Comparison of ENCODE assay signal across 23 cellular contexts in the genomic region with DNA sequence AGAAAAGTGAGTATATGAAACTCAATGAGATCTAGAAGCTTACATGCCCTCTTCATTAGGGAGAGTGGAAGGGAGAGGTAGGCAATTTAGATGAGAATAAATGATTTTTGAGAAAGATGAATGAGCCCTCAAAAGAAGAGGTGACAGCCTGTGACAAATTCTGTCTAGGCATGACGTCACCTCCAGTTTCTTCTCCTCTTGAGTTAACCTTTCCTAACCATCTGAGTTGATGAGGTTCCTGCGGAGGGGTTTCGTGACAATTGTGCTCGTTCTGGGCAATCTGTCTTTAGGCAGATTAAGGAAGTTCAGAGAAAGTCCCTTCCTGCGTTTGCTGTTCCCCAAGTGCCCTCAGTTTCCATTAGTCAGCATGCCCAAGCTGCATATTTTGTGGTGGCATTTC.
DNase-seq lines count a peak whose midpoint lies in the region; ATAC-seq and TF ChIP-seq lines count a peak whose summit lies in the region.
"Had no signal": no experiment of that assay in that cellular context is flagged by ENCODE, and none has a peak within 500 bp of the region (broad histone marks: within the 10 kb centered on the region; RNA-seq: fewer than 3 reads in every experiment).

No MANE protein-coding gene starts in this region.

- in situ Hi-C loops in KBM-7 (cut with MboI; ENCODE audit: low pct_unique_long_range_greater_than_20kb, low sequenced_read_pairs) = no loop called here

- DNase-seq in KBM-7 (peak; percentile 30), UCSD-AML1 (lab: John Stamatoyannopoulos, UW; ENCODE audit: unreplicated experiment) (peak; percentile 14), PC-3 (no peak), GM10248 (ENCODE audit: extremely low spot score) (no peak)
- DNase-seq in activated CD4-positive, alpha-beta memory T cell treated with anti-CD3 and anti-CD28 coated beads for 36 hours = no peak
- DNase-seq: CD4-positive, alpha-beta memory T cell; DMS53; EL; HFFc6; KG1; NCI-H1092; NCI-H1436 treated with DMSO at 0.1 percent for 48 hours; NCI-H2029 treated with DMSO at 0.1 percent for 48 hours; NCI-H2171; NCI-H526; T-helper 9 cell had no signal

- intact Hi-C loops in PC-3 (cut with micrococcal nuclease) = no loop called here
- intact Hi-C loops in activated CD4-positive, alpha-beta memory T cell treated with anti-CD3 and anti-CD28 coated beads for 36 hours (cut with micrococcal nuclease) = no loop called here

- H2AFZ ChIP-seq in PC-3 (ENCODE audit: low read length) = no peak overlapping the region

- H3K9me2 ChIP-seq in PC-3 (replicated peaks; ENCODE audit: low read length) = no peaks in the 10 kb centered on the region

- ATAC-seq in GM18511 (IDR thresholded peaks at IDR 0.05; ENCODE audit: unreplicated experiment) (peak; percentile 67), GM19397 (IDR thresholded peaks at IDR 0.05; ENCODE audit: unreplicated experiment) (peak; percentile 50), HG02763 (IDR thresholded peaks at IDR 0.05; ENCODE audit: unreplicated experiment) (no peak), PC-3 (no peak)
- ATAC-seq: A549, Panc1 had no signal

- CTCF ChIA-PET in PC-3 (lab: Charles Lee) = no interaction called here
- CTCF ChIA-PET in activated CD4-positive, alpha-beta memory T cell treated with anti-CD3 and anti-CD28 coated beads for 36 hours (lab: Charles Lee) = no interaction called here
- CTCF ChIA-PET in GM10248 (lab: Yijun Ruan, JAX) = no interaction called here

- POLR2A ChIA-PET in PC-3 (lab: Charles Lee; ENCODE audit: unreplicated experiment) = no interaction called here
- POLR2A ChIA-PET in activated CD4-positive, alpha-beta memory T cell treated with anti-CD3 and anti-CD28 coated beads for 36 hours (lab: Charles Lee) = no interaction called here
- POLR2A ChIA-PET in GM10248 (lab: Yijun Ruan, JAX) = no interaction called here

- no peak overlapping the region for H3K27ac ChIP-seq in PC-3 (ENCODE audit: low read length)
- H3K27ac ChIP-seq: A549, BLaER1, SJSA1 had no signal

- no peaks in the 10 kb centered on the region for H4K20me1 ChIP-seq in PC-3 (ENCODE audit: low read length)
- H4K20me1 ChIP-seq: BLaER1 had no signal

- no peaks in the 10 kb centered on the region for H3F3A ChIP-seq in PC-3 (ENCODE audit: low read length, unreplicated experiment)

- H3K4me1 Mint-ChIP-seq in activated CD4-positive, alpha-beta memory T cell treated with anti-CD3 and anti-CD28 coated beads for 36 hours (ENCODE audit: low read depth) = no peaks in the 10 kb centered on the region
- H3K4me1 Mint-ChIP-seq: CD4-positive, alpha-beta memory T cell had no signal

- H3K27me3 ChIP-seq in PC-3 (ENCODE audit: low read length) = no peaks in the 10 kb centered on the region
- H3K27me3 ChIP-seq: BLaER1, SJSA1 had no signal

- no peaks in the 10 kb centered on the region for H3K36me3 ChIP-seq in PC-3 (ENCODE audit: low read depth, low read length)
- H3K36me3 ChIP-seq: BLaER1, SJSA1 had no signal

- H3K27me3 Mint-ChIP-seq in activated CD4-positive, alpha-beta memory T cell treated with anti-CD3 and anti-CD28 coated beads for 36 hours = no peaks in the 10 kb centered on the region
- H3K27me3 Mint-ChIP-seq: CD4-positive, alpha-beta memory T cell had no signal

- H3K4me3 ChIP-seq in PC-3 (ENCODE audit: low read length) = no peak overlapping the region
- H3K4me3 ChIP-seq: A549, BLaER1, SJSA1 had no signal

- H3K9me3 Mint-ChIP-seq in activated CD4-positive, alpha-beta memory T cell treated with anti-CD3 and anti-CD28 coated beads for 36 hours = peaks cover 2% of the 10 kb centered on the region

- H3K9ac ChIP-seq in PC-3 (ENCODE audit: low read length) = no peak overlapping the region
- H3K9ac ChIP-seq: BLaER1 had no signal

- H3K4me2 ChIP-seq in PC-3 (ENCODE audit: low read length) = no peak overlapping the region
- H3K4me2 ChIP-seq: A549, BLaER1 had no signal

- no peaks in the 10 kb centered on the region for H3K79me2 ChIP-seq in PC-3 (ENCODE audit: low read length)

- peaks cover 7% of the 10 kb centered on the region for H3K4me1 ChIP-seq in PC-3 (ENCODE audit: insufficient read depth, low read length)
- H3K4me1 ChIP-seq: A549, BLaER1, SJSA1 had no signal

- no peaks in the 10 kb centered on the region for H3K36me3 Mint-ChIP-seq in activated CD4-positive, alpha-beta memory T cell treated with anti-CD3 and anti-CD28 coated beads for 36 hours
- H3K36me3 Mint-ChIP-seq: CD4-positive, alpha-beta memory T cell had no signal

- H3K9me3 ChIP-seq in PC-3 (ENCODE audit: low read length) = no peaks in the 10 kb centered on the region
- H3K9me3 ChIP-seq: A549, BLaER1, SJSA1 had no signal

- no peak overlapping the region for H3K4me3 Mint-ChIP-seq in activated CD4-positive, alpha-beta memory T cell treated with anti-CD3 and anti-CD28 coated beads for 36 hours
- H3K4me3 Mint-ChIP-seq: CD4-positive, alpha-beta memory T cell; HFFc6 had no signal

- no peak for TF ChIP-seq CTCF in PC-3 (conservative IDR thresholded peaks at IDR 0.05; ENCODE audit: low read depth, low read length)
- no peak for TF ChIP-seq CTCF in GM10248 (IDR thresholded peaks at IDR 0.05; ENCODE audit: control extremely low read depth, extremely low read depth, low read depth, missing control alignments)

- no peak overlapping the region for H3K27ac Mint-ChIP-seq in activated CD4-positive, alpha-beta memory T cell treated with anti-CD3 and anti-CD28 coated beads for 36 hours
- H3K27ac Mint-ChIP-seq: CD4-positive, alpha-beta memory T cell; HFFc6 had no signal

- BruUV-seq in PC-3 (replicated peaks; lab: Mats Ljungman, UMichigan) = no TSS peak

Comparison
In these comparisons a context has a peak if more than half of its experiments do, and no peak if none do; other contexts are left out.
1. ATAC-seq: peak in GM18511 (single experiment) and GM19397 (single experiment); none in HG02763 (single experiment) and PC-3 (single experiment).
2. DNase-seq: peak in KBM-7 (single experiment) and UCSD-AML1 (single experiment); none in PC-3 (single experiment), activated CD4-positive, alpha-beta memory T cell treated with anti-CD3 and anti-CD28 coated beads for 36 hours (single experiment) and GM10248 (single experiment).